Comparison of ENCODE assay signal across 24 cellular contexts in the genomic region with DNA sequence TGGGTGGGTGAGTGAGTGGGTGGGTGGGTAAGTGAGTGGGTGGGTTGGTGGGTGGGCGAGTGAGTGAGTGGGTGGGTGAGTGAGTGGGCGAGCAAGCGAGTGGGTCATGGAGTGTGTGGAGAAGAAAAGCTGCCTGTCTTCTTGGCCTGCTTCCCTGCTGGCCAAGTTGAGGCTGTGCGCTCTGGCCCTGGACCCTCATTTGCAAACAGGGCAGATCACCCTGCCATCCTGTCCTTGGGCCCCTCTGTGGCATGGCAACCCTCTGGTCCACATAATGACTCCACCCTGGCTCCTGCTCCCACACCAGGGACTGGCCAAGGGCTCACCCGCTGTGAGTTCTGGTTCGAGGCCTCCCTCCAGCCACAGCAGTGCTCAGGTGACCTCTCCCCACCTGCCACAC. TPM values are rescaled to one million over a fixed set of nuclear protein-coding genes. Genes with fewer than 3 reads are reported as not detected.
DNase-seq lines count a peak whose midpoint lies in the region; ATAC-seq, FAIRE-seq and TF ChIP-seq lines count a peak whose summit lies in the region.
"Had no signal": no experiment of that assay in that cellular context is flagged by ENCODE, and none has a peak within 500 bp of the region (broad histone marks: within the 10 kb centered on the region; RNA-seq: fewer than 3 reads in every experiment).

No MANE protein-coding gene starts in this region.

- TF ChIP-seq EP300 in H1 (IDR thresholded peaks at IDR 0.05; ENCODE audit: borderline replicate concordance in 1 of 2, low read depth in 2 of 2, low read length in 2 of 2): no peak

- DNase-seq in activated T-cell treated with anti-CD3 and anti-CD28 coated beads, Interleukin-2, amount 50 U/mL, for 72 hours: no peak
- DNase-seq in activated T-cell treated with anti-CD3 and anti-CD28 coated beads, Interleukin-2, amount 50 U/mL, for 1 hour: no peak
- DNase-seq in IMR-90 (no peak), H1 (ENCODE audit: low read depth in 1 of 2, low spot score in 2 of 2) (no peak), MCF 10A (ENCODE audit: unreplicated experiment) (no peak)
- DNase-seq in stimulated activated naive B cell treated with anti-CD40 and anti-IgM and Interleukin-4, amounts not matched to agents 10 μg/mL and 1 μg/mL and 100 μg/mL, for 72 hours: no peak
- no peak for DNase-seq in NK-92 treated with Interleukin-12 subunit alpha and Interleukin-12 subunit beta, amount 100 ng/mL, for 24 hours (lab: John Stamatoyannopoulos, UW)
- DNase-seq: activated CD4-positive, alpha-beta T cell treated with anti-CD3 and anti-CD28 coated beads for 1 hour; effector CD4-positive, alpha-beta T cell; gastrocnemius medialis; kidney glomerular epithelial cell; NCI-H1105 treated with DMSO at 0.1 percent for 48 hours; NCI-H524 had no signal

- dilution Hi-C loops in IMR-90 (cut with HindIII; ENCODE audit: low sequenced_read_pairs, unreplicated experiment): no loop called here

- TF ChIP-seq POLR2A in IMR-90 (IDR thresholded peaks at IDR 0.05; ENCODE audit: low read depth, low read length) (no peak), H1 (IDR thresholded peaks at IDR 0.05; ENCODE audit: control extremely low read depth in 1 of 2, low read depth in 2 of 2, low read length in 2 of 2) (no peak)

- H4K5ac ChIP-seq in IMR-90 (ENCODE audit: low read depth, low read length): no peak overlapping the region
- no peak overlapping the region for H4K5ac ChIP-seq in H1 (ENCODE audit: insufficient read length, low read depth, low read length)

- peak overlapping the region; percentile 39; the same call in 1 of the 2 replicates for H2BK12ac ChIP-seq in H1 (ENCODE audit: low read depth, low read length)

- H3K23ac ChIP-seq in IMR-90 (ENCODE audit: low read depth, low read length) (no peak overlapping the region), H1 (ENCODE audit: insufficient read length) (no peak overlapping the region)

- H4K91ac ChIP-seq in IMR-90 (ENCODE audit: insufficient read depth, low read depth, low read length): no peak overlapping the region
- no peak overlapping the region for H4K91ac ChIP-seq in H1 (replicated peaks; ENCODE audit: insufficient read length, low read length)

- no peaks in the 10 kb centered on the region for H3K27me3 Mint-ChIP-seq in activated T-cell treated with anti-CD3 and anti-CD28 coated beads, Interleukin-2, amount 50 U/mL, for 72 hours (ENCODE audit: low read depth)
- H3K27me3 Mint-ChIP-seq in stimulated activated naive B cell treated with anti-CD40 and anti-IgM and Interleukin-4, amounts not matched to agents 10 μg/mL and 1 μg/mL and 100 μg/mL, for 72 hours: peaks cover 5% of the 10 kb centered on the region in 2 donors
- no peaks in the 10 kb centered on the region for H3K27me3 Mint-ChIP-seq in MCF 10A (ENCODE audit: insufficient read depth, unreplicated experiment)

- H2BK20ac ChIP-seq in IMR-90 (ENCODE audit: low read depth, low read length) (no peak overlapping the region), H1 (ENCODE audit: low read length) (no peak overlapping the region)

- H3K4me1 Mint-ChIP-seq in activated T-cell treated with anti-CD3 and anti-CD28 coated beads, Interleukin-2, amount 50 U/mL, for 72 hours (ENCODE audit: low read depth): peaks cover 22% of the 10 kb centered on the region
- peaks cover 21 to 32% of the 10 kb centered on the region in 2 donors for H3K4me1 Mint-ChIP-seq in stimulated activated naive B cell treated with anti-CD40 and anti-IgM and Interleukin-4, amounts not matched to agents 10 μg/mL and 1 μg/mL and 100 μg/mL, for 72 hours
- H3K4me1 Mint-ChIP-seq in MCF 10A (ENCODE audit: insufficient read depth, unreplicated experiment): peaks cover 12% of the 10 kb centered on the region

- peak overlapping the region; percentile 28 for H2AK9ac ChIP-seq in IMR-90 (replicated peaks; ENCODE audit: low read depth, low read length, poor library complexity)

- H3K79me1 ChIP-seq in IMR-90 (ENCODE audit: low read depth in 1 of 2, low read length in 2 of 2) (peaks cover 0 to 4% of the 10 kb centered on the region in 2 experiments; a peak in 1 of 4 replicates), H1 (ENCODE audit: low read depth, low read length) (peaks cover 4% of the 10 kb centered on the region)

- CTCF ChIA-PET in IMR-90 (lab: Yijun Ruan, JAX) (no interaction called here), H1 (lab: Charles Lee; ENCODE audit: partially characterized antibody) (interaction anchor here (0.5 to 15.4 kb wide), 4 partner anchors 9 to 34 kb away, joined by 3 to 258 read pairs (median 102); no protein-coding TSS in a partner anchor), MCF 10A (lab: Yijun Ruan, JAX) (no interaction called here)

- H3K36me3 ChIP-seq in IMR-90 (ENCODE audit: control insufficient read depth, insufficient read depth, low read length): no peaks in the 10 kb centered on the region; the same call in 1 of the 2 replicates
- H3K36me3 ChIP-seq in H1 (ENCODE audit: control insufficient read depth in 2 of 4, insufficient read depth in 4 of 4, low read length in 3 of 4): peaks cover 0 to under 1% (median 0%) of the 10 kb centered on the region in 4 experiments; a peak in 1 of 8 replicates
- H3K36me3 ChIP-seq: right lobe of liver had no signal

- no peak overlapping the region for H3K9ac ChIP-seq in IMR-90 (ENCODE audit: low read depth, low read length)
- H3K9ac ChIP-seq in H1 (replicated peaks in 1 of 4; ENCODE audit: extremely low read depth in 1 of 4, low read depth in 3 of 4, low read length in 3 of 4): no peak overlapping the region

- no peak overlapping the region for H3K4ac ChIP-seq in IMR-90 (ENCODE audit: low read depth, low read length)
- H3K4ac ChIP-seq in H1 (replicated peaks; ENCODE audit: insufficient read length, low read depth, low read length): no peak overlapping the region

- TF ChIP-seq RAD21 in IMR-90 (IDR thresholded peaks at IDR 0.05; ENCODE audit: low read length): no peak
- TF ChIP-seq RAD21 in H1 (IDR thresholded peaks at IDR 0.05 in 1 of 2, conservative IDR thresholded peaks at IDR 0.05 in 1 of 2; ENCODE audit: low read depth in 2 of 2, low read length in 2 of 2): no peak

- peak overlapping the region; percentile 79 for H3K27ac Mint-ChIP-seq in activated T-cell treated with anti-CD3 and anti-CD28 coated beads, Interleukin-2, amount 50 U/mL, for 72 hours
- H3K27ac Mint-ChIP-seq in stimulated activated naive B cell treated with anti-CD40 and anti-IgM and Interleukin-4, amounts not matched to agents 10 μg/mL and 1 μg/mL and 100 μg/mL, for 72 hours: peak overlapping the region; percentile 73
- H3K27ac Mint-ChIP-seq in MCF 10A (ENCODE audit: low read depth, unreplicated experiment): no peak overlapping the region
- H3K27ac Mint-ChIP-seq: memory B cell had no signal

- H4K20me1 ChIP-seq in IMR-90 (ENCODE audit: insufficient read depth, low read length) (no peaks in the 10 kb centered on the region), H1 (replicated peaks in 1 of 2; ENCODE audit: control insufficient read depth in 1 of 2, insufficient read depth in 2 of 2, low read length in 2 of 2) (peaks cover 0 to 3% of the 10 kb centered on the region in 2 experiments)

- H3K27ac ChIP-seq in IMR-90 (ENCODE audit: insufficient read depth, low read length) (no peak overlapping the region), H1 (ENCODE audit: low read depth, low read length) (no peak overlapping the region)
- H3K27ac ChIP-seq: C4-2B, gastrocnemius medialis, right lobe of liver, thoracic aorta had no signal

- H2BK5ac ChIP-seq in IMR-90 (ENCODE audit: low read depth, low read length, poor library complexity, severe bottlenecking): no peak overlapping the region
- H2BK5ac ChIP-seq in H1 (ENCODE audit: low read depth, low read length): 0 out of 2 replicates have a peak overlapping the region, but pooled peaks have one; percentile 35

- no peak overlapping the region for H2BK15ac ChIP-seq in IMR-90 (ENCODE audit: low read depth, low read length)
- H2BK15ac ChIP-seq in H1 (ENCODE audit: low read length): peak overlapping the region; percentile 95; the same call in 1 of the 2 replicates

- H3K9me1 ChIP-seq in IMR-90 (ENCODE audit: insufficient read depth, low read length): peaks cover 7% of the 10 kb centered on the region; the same call in 1 of the 2 replicates

- no peak overlapping the region for H2AFZ ChIP-seq in IMR-90 (replicated peaks; ENCODE audit: low read length, poor library complexity)
- H2AFZ ChIP-seq in H1 (ENCODE audit: low read length): no peak overlapping the region

- no peak overlapping the region for H3K4me3 Mint-ChIP-seq in activated T-cell treated with anti-CD3 and anti-CD28 coated beads, Interleukin-2, amount 50 U/mL, for 72 hours
- peak overlapping the region in 1 of 2 donors; percentile 10 for H3K4me3 Mint-ChIP-seq in stimulated activated naive B cell treated with anti-CD40 and anti-IgM and Interleukin-4, amounts not matched to agents 10 μg/mL and 1 μg/mL and 100 μg/mL, for 72 hours
- no peak overlapping the region for H3K4me3 Mint-ChIP-seq in MCF 10A (ENCODE audit: unreplicated experiment)
- H3K4me3 Mint-ChIP-seq: memory B cell had no signal

- H2AK5ac ChIP-seq in IMR-90 (ENCODE audit: low read depth, low read length): no peak overlapping the region
- peak overlapping the region; percentile 82; the same call in 1 of the 2 replicates for H2AK5ac ChIP-seq in H1 (ENCODE audit: low read depth, low read length)

- ATAC-seq in activated T-cell treated with anti-CD3 and anti-CD28 coated beads, Interleukin-2, amount 50 U/mL, for 72 hours (replicated peaks in 1 of 2): peak; percentile 7 to 23
- ATAC-seq in IMR-90 (ENCODE audit: low read depth) (no peak), HG02970 (IDR thresholded peaks at IDR 0.05; ENCODE audit: low FRiP score, unreplicated experiment) (no peak)
- ATAC-seq in stimulated activated naive B cell treated with anti-CD40 and anti-IgM and Interleukin-4, amounts not matched to agents 10 μg/mL and 1 μg/mL and 100 μg/mL, for 72 hours (replicated peaks): no peak
- ATAC-seq: esophagus mucosa, gastrocnemius medialis, right lobe of liver had no signal

- in situ Hi-C loops in IMR-90 (cut with MboI; ENCODE audit: low sequenced_read_pairs): no loop called here

- peaks cover 2 to 3% of the 10 kb centered on the region in 2 donors for H3K9me3 Mint-ChIP-seq in activated T-cell treated with anti-CD3 and anti-CD28 coated beads, Interleukin-2, amount 50 U/mL, for 72 hours
- H3K9me3 Mint-ChIP-seq in stimulated activated naive B cell treated with anti-CD40 and anti-IgM and Interleukin-4, amounts not matched to agents 10 μg/mL and 1 μg/mL and 100 μg/mL, for 72 hours: peaks cover 3 to 5% of the 10 kb centered on the region in 2 donors
- peaks cover 8% of the 10 kb centered on the region for H3K9me3 Mint-ChIP-seq in MCF 10A (ENCODE audit: unreplicated experiment)

- 80% methylated on average over 2 of the region's 6 CpGs; no CpG with 5 or more reads in 1 of the 2 experiments for WGBS in IMR-90 (ENCODE audit: extremely low coverage in 2 of 2, insufficient read length in 1 of 2), 2 experiments
- WGBS in H1 (ENCODE audit: extremely low coverage in 1 of 2, insufficient coverage in 1 of 2, insufficient read length in 1 of 2, insufficient replicate concordance in 2 of 2, low coverage in 1 of 2, low lambda C conversion rate in 2 of 2, missing lambda C conversion rate in 1 of 2), 2 experiments: 91% methylated on average over 3 of the region's 6 CpGs; no CpG with 5 or more reads in 1 of the 2 experiments

- no peak for FAIRE-seq in H1 (lab: Jason Lieb, UNC)

- POLR2A ChIA-PET in IMR-90 (lab: Charles Lee; ENCODE audit: unreplicated experiment): no interaction called here
- POLR2A ChIA-PET in H1 (lab: Charles Lee; ENCODE audit: partially characterized antibody): interaction anchor here (0.6 to 18.1 kb wide), 6 partner anchors 8 to 45 kb away, joined by 3 to 324 read pairs (median 4); partner anchors contain the start of gene POLA2
- POLR2A ChIA-PET in MCF 10A (lab: Yijun Ruan, JAX): no interaction called here

- peaks cover 11% of the 10 kb centered on the region; the same call in 1 of the 2 replicates for H3K23me2 ChIP-seq in H1 (ENCODE audit: low read depth, low read length)

- peaks cover 0 to 3% of the 10 kb centered on the region in 2 donors for H3K36me3 Mint-ChIP-seq in activated T-cell treated with anti-CD3 and anti-CD28 coated beads, Interleukin-2, amount 50 U/mL, for 72 hours (ENCODE audit: insufficient read depth in 2 of 2)
- peaks cover 6 to 10% of the 10 kb centered on the region in 2 donors for H3K36me3 Mint-ChIP-seq in stimulated activated naive B cell treated with anti-CD40 and anti-IgM and Interleukin-4, amounts not matched to agents 10 μg/mL and 1 μg/mL and 100 μg/mL, for 72 hours
- H3K36me3 Mint-ChIP-seq in MCF 10A (ENCODE audit: insufficient read depth, unreplicated experiment): peaks cover 8% of the 10 kb centered on the region

- no peak overlapping the region for H3K18ac ChIP-seq in IMR-90 (ENCODE audit: low read depth, low read length)
- peak overlapping the region; percentile 32 for H3K18ac ChIP-seq in H1 (ENCODE audit: extremely low read depth, low read length)

- H3K56ac ChIP-seq in IMR-90 (ENCODE audit: extremely low read depth, insufficient read depth, low read length): no peak overlapping the region
- no peak overlapping the region for H3K56ac ChIP-seq in H1 (replicated peaks; ENCODE audit: insufficient read length, low read depth, low read length)

- no peak for TF ChIP-seq CTCF in IMR-90 (conservative IDR thresholded peaks at IDR 0.05; ENCODE audit: low read depth, low read length)
- TF ChIP-seq CTCF in H1 (IDR thresholded peaks at IDR 0.05; ENCODE audit: control extremely low read depth in 1 of 3, insufficient read depth in 1 of 3, low read depth in 1 of 3, low read length in 3 of 3): peak in 2 of 3 experiments; percentile 38 to 41; a peak in 2 of 4 replicates
- TF ChIP-seq CTCF in MCF 10A (IDR thresholded peaks at IDR 0.05; ENCODE audit: unreplicated experiment): no peak

- H3K4me3 ChIP-seq in IMR-90 (ENCODE audit: insufficient read depth, low read depth, low read length) (no peak overlapping the region), H1 (ENCODE audit: extremely low read depth in 1 of 4, insufficient read depth in 2 of 4, low read depth in 3 of 4, low read length in 4 of 4) (no peak overlapping the region)
- H3K4me3 ChIP-seq: gastrocnemius medialis, right lobe of liver, thoracic aorta had no signal

- no peak overlapping the region for H4K8ac ChIP-seq in IMR-90 (ENCODE audit: low read depth in 2 of 2, low read length in 2 of 2)
- no peak overlapping the region; the same call in 1 of the 2 replicates for H4K8ac ChIP-seq in H1 (ENCODE audit: extremely low read depth, insufficient read depth, low read length)

- H3K27me3 ChIP-seq in IMR-90 (ENCODE audit: control insufficient read depth, insufficient read depth, low read length): no peaks in the 10 kb centered on the region
- no peaks in the 10 kb centered on the region for H3K27me3 ChIP-seq in H1 (replicated peaks in 1 of 4; ENCODE audit: control insufficient read depth in 3 of 4, extremely low read depth in 1 of 4, insufficient read depth in 3 of 4, low read length in 3 of 4)
- H3K27me3 ChIP-seq: gastrocnemius medialis, right lobe of liver had no signal

- H3K4me1 ChIP-seq in IMR-90 (ENCODE audit: control insufficient read depth, insufficient read depth, low read length): peaks cover 5% of the 10 kb centered on the region
- H3K4me1 ChIP-seq in H1 (replicated peaks in 1 of 4; ENCODE audit: control insufficient read depth in 3 of 4, insufficient read depth in 4 of 4, low read length in 3 of 4): peaks cover 5 to 29% (median 23%) of the 10 kb centered on the region in 4 experiments
- H3K4me1 ChIP-seq: gastrocnemius medialis, right lobe of liver had no signal

- H3K4me2 ChIP-seq in IMR-90 (ENCODE audit: low read depth, low read length) (no peak overlapping the region), H1 (ENCODE audit: insufficient read depth in 1 of 2, low read depth in 2 of 2, low read length in 2 of 2) (0 out of 4 replicates have a peak overlapping the region, but pooled peaks of 1 of the 2 experiments have one; percentile 14)

- H3K9me3 ChIP-seq in IMR-90 (ENCODE audit: control insufficient read depth, insufficient read depth, low read length) (no peaks in the 10 kb centered on the region), H1 (ENCODE audit: insufficient read depth in 2 of 2, low read depth in 1 of 2, low read length in 1 of 2) (no peaks in the 10 kb centered on the region)
- H3K9me3 ChIP-seq: gastrocnemius medialis, right lobe of liver, thoracic aorta had no signal

- intact Hi-C loops in IMR-90 (cut with micrococcal nuclease): no loop called here
- intact Hi-C loops in MCF 10A (cut with micrococcal nuclease): no loop called here

- H3K79me2 ChIP-seq in H1 (ENCODE audit: control insufficient read depth in 1 of 2, insufficient read depth in 2 of 2, low read length in 2 of 2): peaks cover 0 to 15% of the 10 kb centered on the region in 2 experiments; a peak in 1 of 4 replicates

- BruUV-seq in IMR-90 (replicated peaks; lab: Mats Ljungman, UMichigan) (no TSS peak), MCF 10A (replicated peaks; lab: Mats Ljungman, UMichigan) (no TSS peak)

- H2BK120ac ChIP-seq in IMR-90 (ENCODE audit: low read depth, low read length) (no peak overlapping the region), H1 (replicated peaks; ENCODE audit: low read depth, low read length) (no peak overlapping the region)

- H3K14ac ChIP-seq in IMR-90 (replicated peaks; ENCODE audit: low read depth, low read length) (no peak overlapping the region), H1 (ENCODE audit: insufficient read length) (no peak overlapping the region)

RNA-seq across cellular contexts. Expression of gene CAPN1, which starts 35.1 kb away (rescaled TPM):
- total RNA-seq in activated T-cell treated with anti-CD3 and anti-CD28 coated beads, Interleukin-2, amount 50 U/mL, for 72 hours: 100 to 1,000 TPM in 1 of 2 donors, 10 to 100 TPM in 1; 99.1 to 114 TPM
- total RNA-seq in IMR-90 (2012; rRNA removed) (62.8 and 110 TPM in 2 replicates), MCF 10A (2022) (111 and 117 TPM in 2 replicates)
- polyA plus RNA-seq in IMR-90 (2012; rRNA removed) (182 and 263 TPM in 2 replicates), H1 (2011; rRNA removed) (233 and 337 TPM in 2 replicates)
- 108 and 165 TPM in 2 replicates for polyA plus RNA-seq in IMR-90 (2012; cell fraction: cytosol; rRNA removed)
- polyA plus RNA-seq in IMR-90 (2012; cell fraction: nucleus; rRNA removed; ENCODE audit: low replicate concordance): 150 and 381 TPM in 2 replicates
- 194 and 200 TPM in 2 replicates for total RNA-seq in H1 (2021; fragmentation: NEBNext Ultra II Directional; extraction: Animal tissue kit (Norgen Biotek cat#: 25700))
- 139 TPM for polyA plus RNA-seq in H1 (2011; cell fraction: cytosol; rRNA removed)
- polyA plus RNA-seq in H1 (2011; cell fraction: nucleus; rRNA removed): 393 TPM
- polyA plus RNA-seq in H1 (2012, experiment 1 of 2): 100.0 to 149 TPM (median 144 TPM) in 4 replicates
- 187 TPM for polyA plus RNA-seq in H1 (2012, experiment 2 of 2)
- 112 TPM for polyA plus RNA-seq in H1 (2013, experiment 1 of 2)
- polyA plus RNA-seq in H1 (2013, experiment 2 of 2): 99.2 TPM
- 147 and 176 TPM in 2 replicates for polyA minus RNA-seq in H1 (2011; rRNA and poly(A)+ RNA removed)
- 96.6 TPM for polyA minus RNA-seq in H1 (2011; cell fraction: cytosol; rRNA and poly(A)+ RNA removed)
- 108 TPM for polyA minus RNA-seq in H1 (2011; cell fraction: nucleus; rRNA and poly(A)+ RNA removed)

RNA-seq across cellular contexts. Expression of gene POLA2, which starts 44.9 kb away (rescaled TPM):
- 10 to 100 TPM; 54.2 to 67.0 TPM for total RNA-seq in activated T-cell treated with anti-CD3 and anti-CD28 coated beads, Interleukin-2, amount 50 U/mL, for 72 hours
- total RNA-seq in IMR-90 (2012; rRNA removed): 12.2 and 14.2 TPM in 2 replicates
- polyA plus RNA-seq in IMR-90 (2012; rRNA removed): 17.3 and 19.9 TPM in 2 replicates
- polyA plus RNA-seq in IMR-90 (2012; cell fraction: cytosol; rRNA removed): 7.9 and 20.1 TPM in 2 replicates
- polyA plus RNA-seq in IMR-90 (2012; cell fraction: nucleus; rRNA removed; ENCODE audit: low replicate concordance): 12.7 and 14.4 TPM in 2 replicates
- total RNA-seq in H1 (2021; fragmentation: NEBNext Ultra II Directional; extraction: Animal tissue kit (Norgen Biotek cat#: 25700)): 31.2 and 34.6 TPM in 2 replicates
- 48.1 and 55.9 TPM in 2 replicates for polyA plus RNA-seq in H1 (2011; rRNA removed)
- polyA plus RNA-seq in H1 (2011; cell fraction: cytosol; rRNA removed): 49.0 TPM
- 52.8 TPM for polyA plus RNA-seq in H1 (2011; cell fraction: nucleus; rRNA removed)
- polyA plus RNA-seq in H1 (2012, experiment 1 of 2): 28.2 to 35.6 TPM (median 32.2 TPM) in 4 replicates
- 17.1 TPM for polyA plus RNA-seq in H1 (2012, experiment 2 of 2)
- polyA plus RNA-seq in H1 (2013, experiment 1 of 2): 13.1 TPM
- polyA plus RNA-seq in H1 (2013, experiment 2 of 2): 10.8 TPM
- polyA minus RNA-seq in H1 (2011; rRNA and poly(A)+ RNA removed): 95.6 and 117 TPM in 2 replicates
- 36.3 TPM for polyA minus RNA-seq in H1 (2011; cell fraction: cytosol; rRNA and poly(A)+ RNA removed)
- 67.8 TPM for polyA minus RNA-seq in H1 (2011; cell fraction: nucleus; rRNA and poly(A)+ RNA removed)
- total RNA-seq in MCF 10A (2022): 8.8 and 10.3 TPM in 2 replicates

RNA-seq across cellular contexts. Expression of gene SPDYC, which starts 46.8 kb away (rescaled TPM):
- total RNA-seq in activated T-cell treated with anti-CD3 and anti-CD28 coated beads, Interleukin-2, amount 50 U/mL, for 72 hours: not detected
- total RNA-seq in IMR-90 (2012; rRNA removed) (not detected in 2 replicates), MCF 10A (2022) (not detected in 2 replicates)
- polyA plus RNA-seq in IMR-90 (2012; rRNA removed) (not detected in 2 replicates), H1 (2011; rRNA removed) (0.15 and 0.31 TPM in 2 replicates)
- polyA plus RNA-seq in IMR-90 (2012; cell fraction: cytosol; rRNA removed): not detected in 2 replicates
- not detected in 2 replicates for polyA plus RNA-seq in IMR-90 (2012; cell fraction: nucleus; rRNA removed; ENCODE audit: low replicate concordance)
- total RNA-seq in H1 (2021; fragmentation: NEBNext Ultra II Directional; extraction: Animal tissue kit (Norgen Biotek cat#: 25700)): not detected in 2 replicates
- 0.16 TPM for polyA plus RNA-seq in H1 (2011; cell fraction: cytosol; rRNA removed)
- polyA plus RNA-seq in H1 (2011; cell fraction: nucleus; rRNA removed): 0.16 TPM
- polyA plus RNA-seq in H1 (2012, experiment 1 of 2): 0.29 TPM in 1 of 4 replicates, not detected in the others
- not detected for polyA plus RNA-seq in H1 (2012, experiment 2 of 2)
- 0.10 TPM for polyA plus RNA-seq in H1 (2013, experiment 1 of 2)
- 0.17 TPM for polyA plus RNA-seq in H1 (2013, experiment 2 of 2)
- polyA minus RNA-seq in H1 (2011; rRNA and poly(A)+ RNA removed): not detected in 2 replicates
- polyA minus RNA-seq in H1 (2011; cell fraction: cytosol; rRNA and poly(A)+ RNA removed): not detected
- polyA minus RNA-seq in H1 (2011; cell fraction: nucleus; rRNA and poly(A)+ RNA removed): not detected
- total RNA-seq: activated naive CD4-positive, alpha-beta T cell treated with anti-CD3 and anti-CD28 coated beads, Interleukin-2, amount 50 U/mL, for 72 hours; cerebellum; esophagus mucosa; gastrocnemius medialis; HT1080; LHCN-M2; osteocyte; thoracic aorta had no signal

Comparison
In these comparisons a context has a peak if more than half of its experiments do, and no peak if none do; other contexts are left out.
1. ATAC-seq: peak in activated T-cell treated with anti-CD3 and anti-CD28 coated beads, Interleukin-2, amount 50 U/mL, for 72 hours (2 of 2); none in IMR-90 (single experiment), stimulated activated naive B cell treated with anti-CD40 and anti-IgM and Interleukin-4, amounts not matched to agents 10 μg/mL and 1 μg/mL and 100 μg/mL, for 72 hours (0 of 2) and HG02970 (single experiment).
2. CTCF ChIP-seq: peak in H1 (2 of 3); none in IMR-90 (single experiment) and MCF 10A (single experiment).